ENCODE assay signal across 11 cellular contexts in genomic region chr2:64274399-64275173, GRCh38.
DNase-seq lines count a peak whose midpoint lies in the region; ATAC-seq and TF ChIP-seq lines count a peak whose summit lies in the region.
"Had no signal": no experiment of that assay in that cellular context is flagged by ENCODE, and none has a peak within 500 bp of the region (broad histone marks: within the 10 kb centered on the region; RNA-seq: fewer than 3 reads in every experiment).

No MANE protein-coding gene starts in this region.

- no peaks in the 10 kb centered on the region for H3K36me3 ChIP-seq in SK-N-SH (replicated peaks in 1 of 2; ENCODE audit: control insufficient read depth in 1 of 2, insufficient read depth in 2 of 2, low read length in 1 of 2)
- H3K36me3 ChIP-seq in esophagus squamous epithelium, result no peaks in the 10 kb centered on the region
- H3K36me3 ChIP-seq in gastrocnemius medialis, result no peaks in the 10 kb centered on the region
- H3K36me3 ChIP-seq: WERI-Rb-1 had no signal

- H3K27ac ChIP-seq in SK-N-SH (ENCODE audit: low read depth in 2 of 2, low read length in 1 of 2) (peak overlapping the region; percentile 67 to 80), esophagus squamous epithelium (peak overlapping the region; percentile 77 to 94 (median 90)), gastrocnemius medialis (peak overlapping the region; percentile 72 to 81 (median 78))
- H3K27ac ChIP-seq: WERI-Rb-1 had no signal

- H3F3A ChIP-seq in SK-N-SH (replicated peaks; ENCODE audit: insufficient read depth), result peaks cover 14% of the 10 kb centered on the region

- TF ChIP-seq CTCF in SK-N-SH (IDR thresholded peaks at IDR 0.05) (no peak), esophagus squamous epithelium (IDR thresholded peaks at IDR 0.05) (no peak), gastrocnemius medialis (IDR thresholded peaks at IDR 0.05 in 4 of 5, conservative IDR thresholded peaks at IDR 0.05 in 1 of 5) (no peak)

- POLR2A ChIA-PET in SK-N-SH (lab: Yijun Ruan, JAX), result no interaction called here

- no peaks in the 10 kb centered on the region for H3K79me2 ChIP-seq in SK-N-SH (ENCODE audit: insufficient read depth)

- no peak for TF ChIP-seq EP300 in SK-N-SH (IDR thresholded peaks at IDR 0.05; ENCODE audit: borderline replicate concordance in 1 of 2, low read depth in 1 of 2, low read length in 1 of 2)

- CTCF ChIA-PET in SK-N-SH (lab: Yijun Ruan, JAX), result no interaction called here

- DNase-seq in ELR (ENCODE audit: low read depth), result peak; percentile 62
- DNase-seq in SK-N-SH, result peak; percentile 17
- DNase-seq in esophagus squamous epithelium (lab: John Stamatoyannopoulos, UW), result no peak
- DNase-seq in gastrocnemius medialis, result no peak
- DNase-seq in DMS114 treated with DMSO at 0.1 percent for 48 hours (lab: John Stamatoyannopoulos, UW; ENCODE audit: unreplicated experiment), result no peak
- DNase-seq: GDM1, MV-4-11, WERI-Rb-1 had no signal

- no peak overlapping the region for H3K9ac ChIP-seq in SK-N-SH

- 75% methylated on average over 2 of the region's 2 CpGs for WGBS in SK-N-SH (ENCODE audit: low lambda C conversion rate)
- WGBS in esophagus squamous epithelium, 2 donors, result 73 to 82% methylated on average over 2 of the region's 2 CpGs

- no peaks in the 10 kb centered on the region for H3K9me2 ChIP-seq in SK-N-SH

- H4K20me1 ChIP-seq in SK-N-SH (ENCODE audit: insufficient read depth), result no peaks in the 10 kb centered on the region

- no peak overlapping the region for H2AFZ ChIP-seq in SK-N-SH (ENCODE audit: low read depth)

- TF ChIP-seq POLR2A in esophagus squamous epithelium (IDR thresholded peaks at IDR 0.05), result no peak
- no peak for TF ChIP-seq POLR2A in gastrocnemius medialis (IDR thresholded peaks at IDR 0.05)

- no peaks in the 10 kb centered on the region for H3K27me3 ChIP-seq in SK-N-SH (ENCODE audit: insufficient read depth)
- H3K27me3 ChIP-seq in esophagus squamous epithelium, result no peaks in the 10 kb centered on the region
- no peaks in the 10 kb centered on the region for H3K27me3 ChIP-seq in gastrocnemius medialis

- H3K4me1 ChIP-seq in SK-N-SH (ENCODE audit: control insufficient read depth in 1 of 2, insufficient read depth in 2 of 2, low read depth in 1 of 2, low read length in 1 of 2) (peaks cover 20 to 35% of the 10 kb centered on the region in 2 experiments), esophagus squamous epithelium (peaks cover 23 to 49% (median 30%) of the 10 kb centered on the region in 3 donors), gastrocnemius medialis (peaks cover 11 to 19% of the 10 kb centered on the region in 2 donors)

- in situ Hi-C loops in gastrocnemius medialis (cut with MboI; ENCODE audit: low sequenced_read_pairs in 4 of 4), result no loop called here

- H3K4me2 ChIP-seq in SK-N-SH, result 0 out of 2 replicates have a peak overlapping the region, but pooled peaks have one; percentile 23

- ATAC-seq in gastrocnemius medialis, result no peak
- no peak for ATAC-seq in GM21529 (IDR thresholded peaks at IDR 0.05; ENCODE audit: unreplicated experiment)
- ATAC-seq in GM21381 (IDR thresholded peaks at IDR 0.05; ENCODE audit: unreplicated experiment), result no peak
- no peak for ATAC-seq in HG02973 (IDR thresholded peaks at IDR 0.05; ENCODE audit: unreplicated experiment)

- H3K9me3 ChIP-seq in SK-N-SH (no peaks in the 10 kb centered on the region), esophagus squamous epithelium (no peaks in the 10 kb centered on the region), gastrocnemius medialis (no peaks in the 10 kb centered on the region)

- no peak for TF ChIP-seq RAD21 in SK-N-SH (IDR thresholded peaks at IDR 0.05; ENCODE audit: low read length)

- intact Hi-C loops in esophagus squamous epithelium (cut with DNase I) (no loop called here), gastrocnemius medialis (cut with DNase I; ENCODE audit: low total_unique reads) (loop anchor here (10.0 kb wide), 1 partner anchor 50 kb away; no protein-coding TSS in a partner anchor)

- H3K4me3 ChIP-seq in SK-N-SH (ENCODE audit: low read depth in 2 of 2, low read length in 1 of 2) (no peak overlapping the region), esophagus squamous epithelium (peak overlapping the region in 1 of 4 donors; percentile 37), gastrocnemius medialis (no peak overlapping the region)

TF ChIP-seq in SK-N-SH, 30 proteins besides CTCF, POLR2A, EP300 and RAD21:
- no peak for TF ChIP-seq TCF12 (IDR thresholded peaks at IDR 0.05)
- TF ChIP-seq IRF3 (IDR thresholded peaks at IDR 0.05; ENCODE audit: low read depth, low read length), result no peak
- TF ChIP-seq RXRA (IDR thresholded peaks at IDR 0.05; ENCODE audit: borderline replicate concordance, low read depth), result no peak
- no peak for TF ChIP-seq CHD2 (IDR thresholded peaks at IDR 0.05; ENCODE audit: low read length, partially characterized antibody)
- no peak for TF ChIP-seq RFX5 (IDR thresholded peaks at IDR 0.05; ENCODE audit: low read length)
- TF ChIP-seq JUND (IDR thresholded peaks at IDR 0.05), result no peak
- TF ChIP-seq FOXJ3 (CRISPR knock-in tag; IDR thresholded peaks at IDR 0.05), result no peak
- TF ChIP-seq ZBTB33 (IDR thresholded peaks at IDR 0.05; ENCODE audit: borderline replicate concordance, low read depth), result no peak
- no peak for TF ChIP-seq TEAD4 (IDR thresholded peaks at IDR 0.05; ENCODE audit: borderline replicate concordance, insufficient read depth)

Comparison
In these comparisons a context has a peak if more than half of its experiments do, and no peak if none do; other contexts are left out.
1. DNase-seq: peak in ELR (single experiment) and SK-N-SH (single experiment); none in esophagus squamous epithelium (single experiment), gastrocnemius medialis (0 of 2) and DMS114 treated with DMSO at 0.1 percent for 48 hours (single experiment).
2. Peak in every context shown above with its lines, with median percentiles within 50 percentile points of each other: H3K27ac ChIP-seq.